ENCODE assay signal across 8 cellular contexts in the genomic region with DNA sequence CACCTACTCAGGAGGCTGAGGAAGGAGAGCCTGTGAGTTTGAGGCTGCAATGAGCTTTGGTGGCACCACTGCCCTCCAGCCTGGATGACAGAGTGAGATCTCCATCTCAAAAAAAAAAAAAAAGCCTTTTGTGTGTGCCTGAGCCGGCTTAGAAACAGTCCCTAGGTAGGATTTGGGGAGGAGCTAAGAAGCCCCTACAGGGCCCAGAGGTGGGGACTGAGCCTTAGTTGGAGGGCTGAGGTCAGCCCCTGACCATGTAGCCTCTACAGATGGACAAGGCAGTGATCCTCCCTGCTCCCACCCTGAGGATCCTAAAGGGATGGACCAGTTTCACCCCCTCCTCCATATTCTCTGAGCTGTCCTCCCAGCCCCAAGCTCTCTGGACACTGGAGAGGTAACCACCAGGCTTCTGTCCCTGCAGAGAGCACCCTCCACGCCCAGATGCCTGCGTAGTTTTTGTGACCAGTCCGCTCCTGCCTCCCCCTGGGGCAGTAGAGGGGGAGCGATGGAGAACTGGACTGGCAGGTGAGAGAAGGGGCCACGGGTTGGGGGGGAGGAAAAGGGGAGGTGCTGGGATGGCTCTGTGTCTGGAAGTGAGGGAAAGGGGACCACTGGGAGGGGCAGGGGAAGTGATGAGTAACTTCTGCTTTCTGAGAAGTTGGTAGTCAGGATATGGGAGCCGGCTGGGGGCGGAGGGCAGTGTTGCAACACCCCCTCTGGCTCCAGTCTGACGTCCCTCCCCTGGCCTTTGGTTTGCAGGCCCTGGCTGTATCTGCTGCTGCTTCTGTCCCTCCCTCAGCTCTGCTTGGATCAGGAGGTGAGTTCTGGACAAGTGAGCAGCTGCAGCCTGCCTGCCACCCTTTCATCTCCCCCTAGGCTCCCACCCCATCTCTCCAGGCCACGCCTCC. TPM values are rescaled to one million over a fixed set of nuclear protein-coding genes. Genes with fewer than 3 reads are reported as not detected.
DNase-seq lines count a peak whose midpoint lies in the region; ATAC-seq, FAIRE-seq and TF ChIP-seq lines count a peak whose summit lies in the region.

No MANE protein-coding gene starts in this region.

- 47 to 65% methylated on average over 4 to 10 of the region's 10 CpGs for WGBS in endodermal cell (ENCODE audit: insufficient coverage in 1 of 2, insufficient read length in 1 of 2), 2 experiments

- H3K4me1 ChIP-seq in endodermal cell (ENCODE audit: control insufficient read depth, insufficient read depth, low read length) (peaks cover 3% of the 10 kb centered on the region), upper lobe of right lung (peaks cover 44% of the 10 kb centered on the region)

- H3K4me1 Mint-ChIP-seq in endodermal cell = peaks cover 11% of the 10 kb centered on the region

- intact Hi-C loops in upper lobe of right lung (cut with DNase I) = no loop called here

- H3K36me3 Mint-ChIP-seq in endodermal cell (ENCODE audit: low read depth) = peaks cover 2% of the 10 kb centered on the region

- H3K36me3 ChIP-seq in endodermal cell (ENCODE audit: control insufficient read depth, insufficient read depth, low read length) = peaks cover 7% of the 10 kb centered on the region
- peaks cover 12% of the 10 kb centered on the region for H3K36me3 ChIP-seq in upper lobe of right lung

- peak; percentile 70 for ATAC-seq in upper lobe of right lung
- ATAC-seq in GM18517 (IDR thresholded peaks at IDR 0.05; ENCODE audit: unreplicated experiment) = no peak
- ATAC-seq in GM21360 (IDR thresholded peaks at IDR 0.05; ENCODE audit: unreplicated experiment) = no peak

- H3K4me3 ChIP-seq in endodermal cell (ENCODE audit: low read length) (no peak overlapping the region), upper lobe of right lung (peak overlapping the region; percentile 19)

- DNase-seq in D341Med (ENCODE audit: low spot score) = peak; percentile 37
- peak; percentile 50 for DNase-seq in RCC 7860 (ENCODE audit: low spot score)
- DNase-seq in endodermal cell = peak; percentile 65
- DNase-seq in mesenteric fat pad (ENCODE audit: low spot score) = peak; percentile 96
- DNase-seq in upper lobe of right lung = peak; percentile 92
- DNase-seq in NCI-H82 (lab: John Stamatoyannopoulos, UW) = no peak

- H3K27ac Mint-ChIP-seq in endodermal cell = no peak overlapping the region

- no peak for FAIRE-seq in RCC 7860 (lab: Jason Lieb, UNC)

- no peak overlapping the region for H3K27ac ChIP-seq in endodermal cell (ENCODE audit: low read depth, low read length)
- peak overlapping the region; percentile 86 for H3K27ac ChIP-seq in upper lobe of right lung

- no peak overlapping the region for H3K9ac ChIP-seq in endodermal cell (ENCODE audit: extremely low read depth, low read length, poor library complexity, severe bottlenecking)

- no peaks in the 10 kb centered on the region for H3K27me3 ChIP-seq in endodermal cell (ENCODE audit: control insufficient read depth, insufficient read depth, low read length, poor library complexity, severe bottlenecking)
- H3K27me3 ChIP-seq in upper lobe of right lung = no peaks in the 10 kb centered on the region

- H3K9me3 Mint-ChIP-seq in endodermal cell = no peaks in the 10 kb centered on the region

- H3K27me3 Mint-ChIP-seq in endodermal cell (ENCODE audit: insufficient read depth) = peaks cover 23% of the 10 kb centered on the region

- H3K9me3 ChIP-seq in endodermal cell (ENCODE audit: control insufficient read depth, low read length) (no peaks in the 10 kb centered on the region), upper lobe of right lung (no peaks in the 10 kb centered on the region)

- no peak overlapping the region for H3K4me3 Mint-ChIP-seq in endodermal cell

- TF ChIP-seq CTCF in endodermal cell (conservative IDR thresholded peaks at IDR 0.05) = no peak
- no peak for TF ChIP-seq CTCF in upper lobe of right lung (IDR thresholded peaks at IDR 0.05)

RNA-seq across cellular contexts. Expression of gene ADAMTSL4, which starts 2.8 kb away (rescaled TPM):
- total RNA-seq in endodermal cell = 1 to 10 TPM; 3.7 to 3.9 TPM
- 2.9 TPM for polyA plus RNA-seq in endodermal cell (2013, experiment 1 of 2)
- 1.5 TPM for polyA plus RNA-seq in endodermal cell (2013, experiment 2 of 2)
- total RNA-seq in mesenteric fat pad = 76.4 TPM
- total RNA-seq in upper lobe of right lung = 99.2 TPM

RNA-seq across cellular contexts. Expression of gene MCL1, which starts 27.4 kb away (rescaled TPM):
- total RNA-seq in endodermal cell (100 to 1,000 TPM; 133 to 173 TPM), mesenteric fat pad (697 TPM), upper lobe of right lung (325 TPM)
- polyA plus RNA-seq in endodermal cell (2013, experiment 1 of 2) = 132 TPM
- 134 TPM for polyA plus RNA-seq in endodermal cell (2013, experiment 2 of 2)

RNA-seq across cellular contexts. Expression of gene FALEC, which starts 36.5 kb away (rescaled TPM):
- total RNA-seq in endodermal cell = 1 to 10 TPM in 1 of 2 donors, under 1 TPM in 1; 0.70 to 1.6 TPM
- not detected for polyA plus RNA-seq in endodermal cell (2013, experiment 1 of 2)
- polyA plus RNA-seq in endodermal cell (2013, experiment 2 of 2) = not detected
- not detected for total RNA-seq in mesenteric fat pad
- total RNA-seq in upper lobe of right lung = 1.0 TPM

RNA-seq across cellular contexts. Expression of gene ECM1, which starts 44.1 kb away (rescaled TPM):
- total RNA-seq in endodermal cell (1 to 10 TPM; 4.8 to 5.6 TPM), mesenteric fat pad (33.1 TPM), upper lobe of right lung (15.5 TPM)
- 5.6 TPM for polyA plus RNA-seq in endodermal cell (2013, experiment 1 of 2)
- 8.3 TPM for polyA plus RNA-seq in endodermal cell (2013, experiment 2 of 2)

Comparison
In these comparisons a context has a peak if more than half of its experiments do, and no peak if none do; other contexts are left out.
1. RNA of gene ADAMTSL4, which starts 2.8 kb away (total RNA-seq): 99.2 TPM in upper lobe of right lung (single experiment) and 76.4 TPM in mesenteric fat pad (single experiment); 3.7 to 3.9 TPM in endodermal cell; every median in the first group is over 10 times any median in the second.